Comparison of ENCODE assay signal across 24 cellular contexts in the genomic region with DNA sequence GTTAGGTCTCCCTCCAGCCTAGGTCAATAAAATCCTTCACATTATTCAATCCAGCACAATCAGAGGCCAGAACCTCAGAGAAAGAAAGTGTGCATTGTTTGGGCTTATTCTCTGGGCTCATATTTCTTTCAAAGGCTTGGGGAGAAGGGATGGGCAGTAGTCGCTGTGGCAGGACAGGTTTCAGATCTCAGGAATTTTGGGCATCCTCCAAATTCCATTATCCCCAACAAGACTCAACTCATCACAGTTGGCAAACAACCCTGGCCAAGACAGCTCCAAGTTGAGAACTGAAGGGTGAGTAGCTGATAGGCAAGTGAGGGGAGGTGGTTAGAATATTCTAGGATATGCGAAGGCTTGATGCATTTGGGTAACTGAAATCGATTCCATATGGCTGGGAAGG.
"Had no signal": no experiment of that assay in that cellular context is flagged by ENCODE, and none has a peak within 500 bp of the region (broad histone marks: within the 10 kb centered on the region; RNA-seq: fewer than 3 reads in every experiment).

No MANE protein-coding gene starts in this region.

- H3K27me3 ChIP-seq: ascending aorta, colonic mucosa, dorsolateral prefrontal cortex, neural progenitor cell, spleen, tibial artery had no signal

- H3K27ac Mint-ChIP-seq: activated CD8-positive, alpha-beta T cell treated with anti-CD3 and anti-CD28 coated beads, Interleukin-2, amount 10 ng/mL, durations not matched to agents 7 days and 5 days; activated naive CD4-positive, alpha-beta T cell treated with anti-CD3 and anti-CD28 coated beads, Interleukin-2, amount 50 U/mL, for 72 hours; activated T-helper 1 cell treated with anti-CD3 and anti-CD28 coated beads, Interleukin-12 subunit alpha, Interleukin-12 subunit beta, Interleukin-2, Interleukin-4 antibody, amounts not matched to agents 30 ng/mL and 10 ng/mL and 1 ng/mL, durations not matched to agents 14 hours and 24 hours and 36 hours; mesothelial cell of epicardium; neural progenitor cell; stimulated activated naive CD8-positive, alpha-beta T cell treated with anti-CD3 and anti-CD28 coated beads, Interleukin-15, Interleukin-2, amounts not matched to agents 100 ng/mL and 50 ng/mL, for 24 hours had no signal

- H3K27ac ChIP-seq: ascending aorta, colonic mucosa, left ventricle myocardium inferior, neural progenitor cell, spleen, tibial artery, WERI-Rb-1 had no signal

- H3K4me1 ChIP-seq: ascending aorta, colonic mucosa, spleen had no signal

- ATAC-seq: activated CD8-positive, alpha-beta T cell treated with anti-CD3 and anti-CD28 coated beads, Interleukin-2, amount 10 ng/mL, durations not matched to agents 7 days and 5 days; activated naive CD4-positive, alpha-beta T cell treated with anti-CD3 and anti-CD28 coated beads, Interleukin-2, amount 50 U/mL, for 72 hours; naive thymus-derived CD8-positive, alpha-beta T cell had no signal

- H3K4me3 ChIP-seq: ascending aorta, colonic mucosa, dorsolateral prefrontal cortex, left ventricle myocardium inferior, neural progenitor cell, spleen, tibial artery had no signal

- DNase-seq: activated CD4-positive, alpha-beta T cell treated with anti-CD3 and anti-CD28 coated beads, Interleukin-2, amount 50 U/mL, for 1 hour; activated CD4-positive, CD25-positive, alpha-beta regulatory T cell treated with anti-CD3 and anti-CD28 coated beads, Interleukin-2, amount 50 U/mL, for 72 hours; activated CD8-positive, alpha-beta T cell treated with anti-CD3 and anti-CD28 coated beads, Interleukin-2, amount 10 ng/mL, durations not matched to agents 7 days and 5 days; activated gamma-delta T cell treated with Interleukin-2 at 50 U/mL for 16 hours; colonic mucosa; dorsolateral prefrontal cortex; foreskin fibroblast; hippocampal formation; left ventricle myocardium inferior; naive thymus-derived CD8-positive, alpha-beta T cell; posterior cingulate gyrus; retina; spleen; stimulated activated CD4-positive, alpha-beta T cell treated with anti-CD3 and anti-CD28 coated beads, Interleukin-4, amount 100 ng/mL, for 4 hours; substantia nigra; T-helper 1 cell; tibial artery; WERI-Rb-1 had no signal

- H3K36me3 Mint-ChIP-seq: activated naive CD4-positive, alpha-beta T cell treated with anti-CD3 and anti-CD28 coated beads, Interleukin-2, amount 50 U/mL, for 72 hours; mesothelial cell of epicardium; naive thymus-derived CD8-positive, alpha-beta T cell; neural progenitor cell had no signal

- H3K4me3 Mint-ChIP-seq: activated CD8-positive, alpha-beta T cell treated with anti-CD3 and anti-CD28 coated beads, Interleukin-2, amount 10 ng/mL, durations not matched to agents 7 days and 5 days; activated T-helper 1 cell treated with anti-CD3 and anti-CD28 coated beads, Interleukin-12 subunit alpha, Interleukin-12 subunit beta, Interleukin-2, Interleukin-4 antibody, amounts not matched to agents 30 ng/mL and 10 ng/mL and 1 ng/mL, durations not matched to agents 14 hours and 24 hours and 36 hours; mesothelial cell of epicardium; naive thymus-derived CD8-positive, alpha-beta T cell; neural progenitor cell; stimulated activated naive CD8-positive, alpha-beta T cell treated with anti-CD3 and anti-CD28 coated beads, Interleukin-15, Interleukin-2, amounts not matched to agents 100 ng/mL and 50 ng/mL, for 24 hours had no signal

- H3K9me3 Mint-ChIP-seq: activated naive CD4-positive, alpha-beta T cell treated with anti-CD3 and anti-CD28 coated beads, Interleukin-2, amount 50 U/mL, for 72 hours; activated T-helper 1 cell treated with anti-CD3 and anti-CD28 coated beads, Interleukin-12 subunit alpha, Interleukin-12 subunit beta, Interleukin-2, Interleukin-4 antibody, amounts not matched to agents 30 ng/mL and 10 ng/mL and 1 ng/mL, durations not matched to agents 14 hours and 24 hours and 36 hours; mesothelial cell of epicardium; naive thymus-derived CD8-positive, alpha-beta T cell; neural progenitor cell; stimulated activated naive CD8-positive, alpha-beta T cell treated with anti-CD3 and anti-CD28 coated beads, Interleukin-15, Interleukin-2, amounts not matched to agents 100 ng/mL and 50 ng/mL, for 24 hours had no signal

- H2AFZ ChIP-seq: neural progenitor cell had no signal

- H3K9ac ChIP-seq: neural progenitor cell had no signal

- H3K36me3 ChIP-seq: ascending aorta, colonic mucosa, left ventricle myocardium inferior, neural progenitor cell, spleen, tibial artery, WERI-Rb-1 had no signal

- H3K9me3 ChIP-seq: ascending aorta, colonic mucosa, left ventricle myocardium inferior, spleen, tibial artery had no signal

- H3K4me2 ChIP-seq: neural progenitor cell had no signal
